ENCODE assay signal across 27 cellular contexts in genomic region chr3:157407769-157408168, GRCh38. TPM values are rescaled to one million over a fixed set of nuclear protein-coding genes. Genes with fewer than 3 reads are reported as not detected.
"Had no signal": no experiment of that assay in that cellular context is flagged by ENCODE, and none has a peak within 500 bp of the region (broad histone marks: within the 10 kb centered on the region; RNA-seq: fewer than 3 reads in every experiment).

No MANE protein-coding gene starts in this region.

- H3K27me3 ChIP-seq: adrenal gland, body of pancreas, esophagus muscularis mucosa had no signal

- H3K4me1 ChIP-seq: adrenal gland, body of pancreas, esophagus muscularis mucosa had no signal

- H3K9me3 ChIP-seq: adrenal gland, body of pancreas, esophagus muscularis mucosa had no signal

- DNase-seq: activated CD4-positive, alpha-beta memory T cell treated with anti-CD3 and anti-CD28 coated beads, Interleukin-2, amount 10 ng/mL, durations not matched to agents 7 days and 5 days; activated CD4-positive, alpha-beta T cell treated with anti-CD3 and anti-CD28 coated beads for 1 hour; activated CD4-positive, alpha-beta T cell treated with anti-CD3 and anti-CD28 coated beads for 4 hours; activated CD4-positive, alpha-beta T cell treated with anti-CD3 and anti-CD28 coated beads, Interleukin-2, amount 10 ng/mL, durations not matched to agents 7 days and 5 days; activated CD4-positive, alpha-beta T cell treated with anti-CD3 and anti-CD28 coated beads, Interleukin-2, amount 50 U/mL, for 4 hours; activated effector memory CD4-positive, alpha-beta T cell treated with Interleukin-2 at 50 U/mL for 16 hours; activated gamma-delta T cell treated with Interleukin-2 at 50 U/mL for 16 hours; activated naive CD4-positive, alpha-beta T cell treated with anti-CD3 and anti-CD28 coated beads, Interleukin-2, amount 50 U/mL, for 16 hours; activated naive CD4-positive, alpha-beta T cell treated with Interleukin-2 at 50 U/mL for 16 hours; activated naive CD8-positive, alpha-beta T cell treated with anti-CD3 and anti-CD28 coated beads, Interleukin-2, amount 50 U/mL, for 24 hours; activated T-cell treated with anti-CD3 and anti-CD28 coated beads, Interleukin-2, amount 50 U/mL, for 4 hours; adrenal gland; amygdala; aorta; body of pancreas; caudate nucleus; cortex of kidney; dermis blood vessel endothelial cell; effector CD4-positive, alpha-beta T cell; effector memory CD8-positive, alpha-beta T cell; head of caudate nucleus; T-helper 2 cell had no signal

- H3K36me3 ChIP-seq: adrenal gland, esophagus muscularis mucosa had no signal

- H3K27ac ChIP-seq: adrenal gland, body of pancreas, esophagus muscularis mucosa, VCaP had no signal

- ATAC-seq: activated naive CD8-positive, alpha-beta T cell treated with anti-CD3 and anti-CD28 coated beads, Interleukin-2, amount 50 U/mL, for 24 hours; activated T-cell treated with anti-CD3 and anti-CD28 coated beads, Interleukin-2, amount 50 U/mL, for 4 hours; activated T-helper 17 cell treated with anti-CD3 and anti-CD28 coated beads, Interleukin-2, amount 50 U/mL, for 72 hours; body of pancreas; effector memory CD8-positive, alpha-beta T cell; WTC11 had no signal

- H3K4me3 ChIP-seq: adrenal gland, body of pancreas, esophagus muscularis mucosa had no signal

RNA-seq across cellular contexts. Expression of gene PTX3, which starts 28.9 kb away (rescaled TPM):
- total RNA-seq: activated CD4-positive, alpha-beta memory T cell treated with anti-CD3 and anti-CD28 coated beads, Interleukin-2, amount 10 ng/mL, durations not matched to agents 7 days and 5 days; T-helper 1 cell treated with Interleukin-12 subunit alpha and Interleukin-12 subunit beta and Interleukin-4 antibody, amounts not matched to agents 30 ng/mL and 1 ng/mL, for 36 hours had no signal
